Comparison of ENCODE assay signal across 16 cellular contexts in genomic region chr6:87922191-87922946, GRCh38.
A peak's percentile ranks its signal among the peaks of the same experiment; 100 is the strongest.
DNase-seq lines count a peak whose midpoint lies in the region; ATAC-seq and TF ChIP-seq lines count a peak whose summit lies in the region.
"Had no signal": no experiment of that assay in that cellular context is flagged by ENCODE, and none has a peak within 500 bp of the region (broad histone marks: within the 10 kb centered on the region; RNA-seq: fewer than 3 reads in every experiment).

No MANE protein-coding gene starts in this region.

- peaks cover 6% of the 10 kb centered on the region for H3K36me3 Mint-ChIP-seq in glutamatergic neuron (ENCODE audit: unreplicated experiment)
- H3K36me3 Mint-ChIP-seq: activated CD8-positive, alpha-beta memory T cell treated with anti-CD3 and anti-CD28 coated beads, Interleukin-2, amount 10 ng/mL, durations not matched to agents 7 days and 5 days had no signal

- peak overlapping the region; percentile 87 for H3K27ac Mint-ChIP-seq in glutamatergic neuron (ENCODE audit: unreplicated experiment)
- H3K27ac Mint-ChIP-seq: activated CD8-positive, alpha-beta memory T cell treated with anti-CD3 and anti-CD28 coated beads, Interleukin-2, amount 10 ng/mL, durations not matched to agents 7 days and 5 days had no signal

- ATAC-seq in GM19023 (IDR thresholded peaks at IDR 0.05; ENCODE audit: unreplicated experiment) (peak; percentile 12), GM21717 (IDR thresholded peaks at IDR 0.05; ENCODE audit: unreplicated experiment) (peak; percentile 11), HG03378 (IDR thresholded peaks at IDR 0.05; ENCODE audit: unreplicated experiment) (peak; percentile 2), HG03521 (IDR thresholded peaks at IDR 0.05; ENCODE audit: unreplicated experiment) (no peak)

- H3K27me3 Mint-ChIP-seq in glutamatergic neuron (ENCODE audit: unreplicated experiment) = peaks cover 11% of the 10 kb centered on the region

- H3K4me1 Mint-ChIP-seq in glutamatergic neuron (ENCODE audit: low read depth, unreplicated experiment) = peaks cover 55% of the 10 kb centered on the region

- H3K9me3 Mint-ChIP-seq in glutamatergic neuron (ENCODE audit: unreplicated experiment) = peaks cover 20% of the 10 kb centered on the region

- no peak for TF ChIP-seq CTCF in glutamatergic neuron (IDR thresholded peaks at IDR 0.05; ENCODE audit: partially characterized antibody, unreplicated experiment)

- H3K4me3 Mint-ChIP-seq in glutamatergic neuron (ENCODE audit: unreplicated experiment) = peak overlapping the region; percentile 16
- H3K4me3 Mint-ChIP-seq: activated CD8-positive, alpha-beta memory T cell treated with anti-CD3 and anti-CD28 coated beads, Interleukin-2, amount 10 ng/mL, durations not matched to agents 7 days and 5 days had no signal

- DNase-seq in glutamatergic neuron = no peak
- no peak for DNase-seq in HK-2 (ENCODE audit: unreplicated experiment)
- DNase-seq in activated naive CD4-positive, alpha-beta T cell treated with Interleukin-2 at 50 U/mL for 16 hours = no peak
- DNase-seq in AG08396 (ENCODE audit: low spot score) = no peak
- DNase-seq: activated CD8-positive, alpha-beta memory T cell treated with anti-CD3 and anti-CD28 coated beads, Interleukin-2, amount 10 ng/mL, durations not matched to agents 7 days and 5 days; amygdala; effector CD4-positive, alpha-beta T cell; head of caudate nucleus; mammary epithelial cell; MG63; SW 1271; tibial artery had no signal
